In the genomic region with DNA sequence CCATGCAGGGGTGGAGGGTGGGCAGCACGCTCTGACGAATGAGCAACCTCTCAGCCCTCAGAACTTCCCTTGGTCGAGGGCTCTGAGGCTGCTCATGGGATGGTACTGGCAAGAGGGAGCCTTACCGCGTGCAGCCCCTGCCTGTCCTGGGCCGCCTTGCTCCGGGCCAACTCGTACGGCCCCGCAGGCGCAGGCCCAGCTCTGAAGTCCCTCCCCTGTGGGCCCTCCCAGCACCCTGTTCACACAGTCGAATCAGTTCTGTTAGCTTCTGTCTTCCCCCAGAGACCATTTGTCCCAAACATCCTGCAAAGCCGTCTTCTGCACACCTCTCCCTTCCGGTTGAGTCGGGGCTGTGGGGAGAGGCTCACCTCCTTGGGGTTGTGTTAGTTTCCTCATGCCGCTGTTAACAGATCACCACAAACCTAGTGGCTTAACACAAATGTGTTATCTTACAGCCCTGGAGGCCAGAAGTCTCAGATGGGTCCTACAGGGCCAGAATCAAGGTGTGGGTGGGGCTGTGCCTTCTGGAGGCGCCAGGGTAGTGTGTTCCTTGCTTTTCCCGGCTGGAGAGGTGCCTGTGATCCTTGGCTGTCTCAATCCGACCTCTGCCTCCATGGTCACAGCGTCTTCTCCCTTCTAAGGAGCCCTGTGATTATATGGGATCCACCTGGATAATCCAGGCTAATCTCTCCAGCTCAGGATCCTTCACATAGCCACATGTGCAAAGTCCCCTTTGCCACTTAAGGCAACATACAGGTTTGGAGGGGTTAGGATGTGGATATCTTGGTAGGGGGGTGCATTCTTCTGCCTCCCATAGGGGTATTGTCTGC, we compare ENCODE assay signal across 8 cellular contexts. TPM values are rescaled to one million over a fixed set of nuclear protein-coding genes. Genes with fewer than 3 reads are reported as not detected.
DNase-seq lines count a peak whose midpoint lies in the region; ATAC-seq, FAIRE-seq and TF ChIP-seq lines count a peak whose summit lies in the region.

No MANE protein-coding gene starts in this region.

- ATAC-seq in GM21825 (IDR thresholded peaks at IDR 0.05; ENCODE audit: unreplicated experiment), result peak; percentile 51
- peak; percentile 76 for ATAC-seq in Panc1

- H3K9me3 ChIP-seq in Panc1 (ENCODE audit: control insufficient read depth, insufficient read depth, low read depth, low read length), result no peaks in the 10 kb centered on the region
- no peaks in the 10 kb centered on the region for H3K9me3 ChIP-seq in ascending aorta
- H3K9me3 ChIP-seq in kidney (ENCODE audit: control insufficient read depth in 1 of 2, low read length in 2 of 2), result peaks cover 0 to 3% of the 10 kb centered on the region in 2 donors

- BruUV-seq in Panc1 (replicated peaks; lab: Mats Ljungman, UMichigan), result no TSS peak

- CTCF ChIA-PET in Panc1 (lab: Charles Lee), result no interaction called here

- DNase-seq in Daoy (ENCODE audit: low read depth) (peak; percentile 16), Panc1 (ENCODE audit: low read depth, low spot score) (no peak), ascending aorta (ENCODE audit: low spot score in 2 of 2) (no peak), kidney (peak; percentile 83), HuH-7.5 (ENCODE audit: low spot score) (no peak), COR-L47 (lab: John Stamatoyannopoulos, UW) (no peak)
- peak; percentile 12 for DNase-seq in stimulated activated CD8-positive, alpha-beta memory T cell treated with anti-CD3 and anti-CD28 coated beads, Interleukin-15, amount 100 ng/mL, for 1 hour (ENCODE audit: low read depth)

- H3K4me1 ChIP-seq in Panc1 (ENCODE audit: control insufficient read depth, insufficient read depth, low read length) (no peaks in the 10 kb centered on the region; the same call in 1 of the 2 replicates), ascending aorta (peaks cover 0 to 12% of the 10 kb centered on the region in 2 donors), kidney (ENCODE audit: control insufficient read depth in 1 of 2, insufficient read depth in 1 of 2, low read depth in 1 of 2, low read length in 2 of 2) (peaks cover 6 to 7% of the 10 kb centered on the region in 2 donors)

- FAIRE-seq in kidney (lab: Jason Lieb, UNC), result no peak

- no peak overlapping the region for H3K9ac ChIP-seq in kidney (ENCODE audit: low read length in 2 of 2)

- no peak for TF ChIP-seq CTCF in Panc1 (IDR thresholded peaks at IDR 0.05)
- no peak for TF ChIP-seq CTCF in ascending aorta (IDR thresholded peaks at IDR 0.05)
- no peak for TF ChIP-seq CTCF in kidney (IDR thresholded peaks at IDR 0.05; ENCODE audit: borderline replicate concordance, extremely low read depth, insufficient read depth)

- peak overlapping the region; percentile 32 to 47 for H3K4me3 ChIP-seq in Panc1 (ENCODE audit: low read depth in 2 of 2, low read length in 2 of 2)
- H3K4me3 ChIP-seq in ascending aorta, result peak overlapping the region; percentile 73 to 87
- peak overlapping the region; percentile 4 to 43 for H3K4me3 ChIP-seq in kidney (ENCODE audit: low read length in 2 of 2)

- intact Hi-C loops in Panc1 (cut with micrococcal nuclease; ENCODE audit: unreplicated experiment), result loop anchor here (10.0 kb wide), 1 partner anchor 75 kb away; the partner anchor contains the start of gene TCTN1
- intact Hi-C loops in ascending aorta (cut with DNase I), result loop anchor here (10.0 kb wide), 1 partner anchor 195 kb away; no protein-coding TSS in a partner anchor
- intact Hi-C loops in kidney (cut with DNase I), result no loop called here

- H3K27ac ChIP-seq in Panc1 (ENCODE audit: low read length) (no peak overlapping the region), ascending aorta (peak overlapping the region; percentile 66), kidney (ENCODE audit: low read depth in 2 of 2, low read length in 2 of 2) (no peak overlapping the region)

- in situ Hi-C loops in Panc1 (cut with HindIII; ENCODE audit: low pct_unique_long_range_greater_than_20kb, low sequenced_read_pairs), result no loop called here

- H3K36me3 ChIP-seq in Panc1 (ENCODE audit: control insufficient read depth, insufficient read depth, low read length) (no peaks in the 10 kb centered on the region), ascending aorta (no peaks in the 10 kb centered on the region), kidney (ENCODE audit: control insufficient read depth in 1 of 2, insufficient read depth in 2 of 2, low read length in 2 of 2) (no peaks in the 10 kb centered on the region)

- POLR2A ChIA-PET in Panc1 (lab: Charles Lee), result interaction anchor here (0.6 kb wide), 1 partner anchor 56 kb away, joined by 3 read pairs; no protein-coding TSS in a partner anchor

- H3K27me3 ChIP-seq in Panc1 (ENCODE audit: control insufficient read depth, insufficient read depth, low read length) (peaks cover 4% of the 10 kb centered on the region), ascending aorta (no peaks in the 10 kb centered on the region)

RNA-seq across cellular contexts. Expression of gene HVCN1, which starts 0.9 kb away (rescaled TPM):
- total RNA-seq in Daoy (2014; rRNA removed; shearing (Covaris generic)), result 0.23 TPM in 1 of 2 replicates, not detected in the other
- total RNA-seq in Panc1 (2021; ENCODE audit: unreplicated experiment) (0.87 TPM), ascending aorta (1.3 TPM), kidney (7.1 TPM)
- 1.2 TPM for polyA plus RNA-seq in Panc1 (2012; ENCODE audit: insufficient read length)
- 4.7 TPM for polyA plus RNA-seq in kidney (ENCODE audit: insufficient read depth, low read depth, low replicate concordance)

RNA-seq across cellular contexts. Expression of gene PPP1CC, which starts 52.9 kb away (rescaled TPM):
- total RNA-seq in Daoy (2014; rRNA removed; shearing (Covaris generic)), result 140 and 143 TPM in 2 replicates
- total RNA-seq in Panc1 (2021; ENCODE audit: unreplicated experiment) (219 TPM), ascending aorta (39.8 TPM), kidney (82.3 TPM)
- 153 TPM for polyA plus RNA-seq in Panc1 (2012; ENCODE audit: insufficient read length)
- 57.0 TPM for polyA plus RNA-seq in kidney (ENCODE audit: insufficient read depth, low read depth, low replicate concordance)

Comparison
In these comparisons a context has a peak if more than half of its experiments do, and no peak if none do; other contexts are left out.
1. DNase-seq: peak in Daoy (single experiment), kidney (single experiment) and stimulated activated CD8-positive, alpha-beta memory T cell treated with anti-CD3 and anti-CD28 coated beads, Interleukin-15, amount 100 ng/mL, for 1 hour (single experiment); none in Panc1 (single experiment), ascending aorta (0 of 2), HuH-7.5 (single experiment) and COR-L47 (single experiment).
2. H3K27ac ChIP-seq: peak in ascending aorta (2 of 2); none in Panc1 (single experiment) and kidney (0 of 2).
3. H3K4me3 ChIP-seq: peak in every context shown above with its lines; median percentile 80 in ascending aorta; 40 in Panc1; 24 in kidney.